ENCODE assay signal across 8 cellular contexts in the genomic region with DNA sequence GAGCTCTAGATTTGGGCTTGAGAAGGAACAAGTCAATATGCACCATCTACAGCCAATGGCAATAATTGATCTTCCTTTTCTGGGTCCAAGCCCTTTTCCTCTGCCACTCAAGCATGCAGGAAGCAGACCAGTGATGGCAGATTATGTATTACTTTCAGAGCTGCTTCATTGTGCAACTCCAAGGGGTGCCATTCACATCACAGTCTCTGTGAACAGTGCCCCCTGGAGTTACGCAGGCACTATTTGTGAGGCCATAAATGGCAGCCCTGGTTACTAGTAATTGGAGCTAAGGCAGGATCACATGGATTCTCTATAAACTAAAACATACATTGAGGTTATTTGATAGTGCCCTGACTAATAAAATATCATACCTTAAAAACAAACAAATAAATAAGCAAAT.
A peak's percentile ranks its signal among the peaks of the same experiment; 100 is the strongest.
DNase-seq lines count a peak whose midpoint lies in the region; ATAC-seq and TF ChIP-seq lines count a peak whose summit lies in the region.

No MANE protein-coding gene starts in this region.

- H3K27me3 Mint-ChIP-seq in T-helper 2 cell treated with Interferon-gamma antibody and Interleukin-4, amounts not matched to agents 5 μg/mL and 100 μg/mL, for 36 hours (ENCODE audit: low read depth), result no peaks in the 10 kb centered on the region

- H3K4me1 ChIP-seq in gastrocnemius medialis, result no peaks in the 10 kb centered on the region

- H3K9me3 Mint-ChIP-seq in T-helper 2 cell treated with Interferon-gamma antibody and Interleukin-4, amounts not matched to agents 5 μg/mL and 100 μg/mL, for 36 hours, result peaks cover 10% of the 10 kb centered on the region

- no peaks in the 10 kb centered on the region for H3K36me3 ChIP-seq in gastrocnemius medialis

- H3K27ac ChIP-seq in 22Rv1, result no peak overlapping the region
- H3K27ac ChIP-seq in gastrocnemius medialis, result no peak overlapping the region

- TF ChIP-seq POLR2A in gastrocnemius medialis (IDR thresholded peaks at IDR 0.05), result no peak

- no peaks in the 10 kb centered on the region for H3K27me3 ChIP-seq in gastrocnemius medialis

- no peak overlapping the region for H3K27ac Mint-ChIP-seq in T-helper 2 cell treated with Interferon-gamma antibody and Interleukin-4, amounts not matched to agents 5 μg/mL and 100 μg/mL, for 36 hours

- peak; percentile 66 for TF ChIP-seq CTCF in 22Rv1 (IDR thresholded peaks at IDR 0.05)
- TF ChIP-seq CTCF in gastrocnemius medialis (IDR thresholded peaks at IDR 0.05 in 4 of 5, conservative IDR thresholded peaks at IDR 0.05 in 1 of 5), result no peak

- DNase-seq in amniotic epithelial cell (ENCODE audit: low read depth) (peak; percentile 61), gastrocnemius medialis (no peak), Right ventricle myocardium superior (no peak), mucosa of gallbladder (ENCODE audit: low spot score) (no peak)
- DNase-seq in T-helper 2 cell treated with Interferon-gamma antibody and Interleukin-4, amounts not matched to agents 5 μg/mL and 100 μg/mL, for 36 hours (ENCODE audit: low spot score), result no peak

- no peaks in the 10 kb centered on the region for H3K4me1 Mint-ChIP-seq in T-helper 2 cell treated with Interferon-gamma antibody and Interleukin-4, amounts not matched to agents 5 μg/mL and 100 μg/mL, for 36 hours (ENCODE audit: low read depth)

- no peak overlapping the region for H3K4me3 Mint-ChIP-seq in T-helper 2 cell treated with Interferon-gamma antibody and Interleukin-4, amounts not matched to agents 5 μg/mL and 100 μg/mL, for 36 hours

- intact Hi-C loops in gastrocnemius medialis (cut with DNase I; ENCODE audit: low total_unique reads), result no loop called here
- intact Hi-C loops in Right ventricle myocardium superior (cut with DNase I), result no loop called here

- in situ Hi-C loops in gastrocnemius medialis (cut with MboI; ENCODE audit: low sequenced_read_pairs in 4 of 4), result no loop called here

- no peak overlapping the region for H3K4me3 ChIP-seq in gastrocnemius medialis

- H3K9me3 ChIP-seq in gastrocnemius medialis, result no peaks in the 10 kb centered on the region

- H3K36me3 Mint-ChIP-seq in T-helper 2 cell treated with Interferon-gamma antibody and Interleukin-4, amounts not matched to agents 5 μg/mL and 100 μg/mL, for 36 hours (ENCODE audit: low read depth), result no peaks in the 10 kb centered on the region

- peak; percentile 89 for ATAC-seq in GM19351 (IDR thresholded peaks at IDR 0.05; ENCODE audit: unreplicated experiment)
- ATAC-seq in HG03521 (IDR thresholded peaks at IDR 0.05; ENCODE audit: unreplicated experiment), result peak; percentile 54
- ATAC-seq in gastrocnemius medialis, result no peak
- ATAC-seq in Right ventricle myocardium superior (ENCODE audit: poor library complexity), result no peak

Comparison
In these comparisons a context has a peak if more than half of its experiments do, and no peak if none do; other contexts are left out.
1. ATAC-seq: peak in GM19351 (single experiment) and HG03521 (single experiment); none in gastrocnemius medialis (0 of 2) and Right ventricle myocardium superior (single experiment).